Comparison of ENCODE assay signal across 9 cellular contexts in the genomic region with DNA sequence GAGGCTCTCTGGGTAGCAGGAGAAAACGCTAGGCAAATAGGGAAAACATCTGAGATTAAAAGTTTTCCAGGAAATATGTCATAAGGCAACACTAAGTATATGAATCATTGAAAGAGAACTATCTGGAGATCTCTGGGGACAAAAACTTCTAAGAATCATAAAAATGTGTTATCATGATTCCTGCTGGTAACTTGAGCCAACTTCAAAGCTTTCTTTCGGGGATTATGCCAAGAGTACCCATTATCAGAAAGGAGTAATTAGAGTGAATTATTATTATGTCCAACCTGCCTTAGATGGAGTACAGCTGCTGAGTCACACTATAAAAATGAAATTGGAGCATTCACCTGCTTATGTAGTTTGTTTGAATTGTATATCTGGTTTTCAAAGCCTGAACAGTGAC.
DNase-seq lines count a peak whose midpoint lies in the region; ATAC-seq and TF ChIP-seq lines count a peak whose summit lies in the region.
"Had no signal": no experiment of that assay in that cellular context is flagged by ENCODE, and none has a peak within 500 bp of the region (broad histone marks: within the 10 kb centered on the region; RNA-seq: fewer than 3 reads in every experiment).

No MANE protein-coding gene starts in this region.

- H3K4me1 ChIP-seq in uterus: no peaks in the 10 kb centered on the region

- intact Hi-C loops in uterus (cut with DNase I; ENCODE audit: low total_unique reads): no loop called here

- H3K36me3 ChIP-seq in uterus: no peaks in the 10 kb centered on the region

- no peaks in the 10 kb centered on the region for H3K9me3 ChIP-seq in uterus

- ATAC-seq in omental fat pad (ENCODE audit: low FRiP score): peak; percentile 57
- ATAC-seq in HG02571 (IDR thresholded peaks at IDR 0.05; ENCODE audit: unreplicated experiment): no peak

- H3K4me3 ChIP-seq in uterus: no peak overlapping the region

- DNase-seq in EL (peak; percentile 72), NCI-H2107 (lab: John Stamatoyannopoulos, UW) (peak; percentile 10), astrocyte of the hippocampus (ENCODE audit: low read depth, low spot score) (peak; percentile 62), omental fat pad (ENCODE audit: low spot score) (no peak), HuH-7 (ENCODE audit: low spot score) (no peak), NCI-H1694 (lab: John Stamatoyannopoulos, UW) (no peak), uterus (no peak)
- DNase-seq: activated effector memory CD4-positive, alpha-beta T cell treated with anti-CD3 and anti-CD28 coated beads, Interleukin-2, amount 50 U/mL, for 16 hours had no signal

- H3K27me3 ChIP-seq in uterus: peaks cover 0 to 2% of the 10 kb centered on the region in 2 donors

- TF ChIP-seq POLR2A in uterus (IDR thresholded peaks at IDR 0.05): no peak

- H3K27ac ChIP-seq in uterus: no peak overlapping the region

- no peak for TF ChIP-seq CTCF in omental fat pad (IDR thresholded peaks at IDR 0.05)
- no peak for TF ChIP-seq CTCF in uterus (IDR thresholded peaks at IDR 0.05)

Comparison
In these comparisons a context has a peak if more than half of its experiments do, and no peak if none do; other contexts are left out.
1. DNase-seq: peak in EL (single experiment), NCI-H2107 (single experiment) and astrocyte of the hippocampus (single experiment); none in omental fat pad (single experiment), HuH-7 (single experiment), NCI-H1694 (single experiment) and uterus (0 of 2).